ENCODE assay signal across 16 cellular contexts in the genomic region with DNA sequence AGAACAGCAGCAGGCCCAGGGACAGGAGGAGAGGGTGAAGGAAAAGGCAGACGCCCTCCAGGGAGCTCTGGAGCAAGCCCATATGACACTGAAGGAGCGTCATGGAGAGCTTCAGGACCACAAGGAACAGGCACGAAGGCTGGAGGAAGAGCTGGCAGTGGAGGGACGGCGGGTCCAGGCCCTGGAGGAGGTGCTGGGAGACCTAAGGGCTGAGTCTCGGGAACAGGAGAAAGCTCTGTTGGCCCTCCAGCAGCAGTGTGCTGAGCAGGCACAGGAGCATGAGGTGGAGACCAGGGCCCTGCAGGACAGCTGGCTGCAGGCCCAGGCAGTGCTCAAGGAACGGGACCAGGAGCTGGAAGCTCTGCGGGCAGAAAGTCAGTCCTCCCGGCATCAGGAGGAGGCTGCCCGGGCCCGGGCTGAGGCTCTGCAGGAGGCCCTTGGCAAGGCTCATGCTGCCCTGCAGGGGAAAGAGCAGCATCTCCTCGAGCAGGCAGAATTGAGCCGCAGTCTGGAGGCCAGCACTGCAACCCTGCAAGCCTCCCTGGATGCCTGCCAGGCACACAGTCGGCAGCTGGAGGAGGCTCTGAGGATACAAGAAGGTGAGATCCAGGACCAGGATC. TPM values are rescaled to one million over a fixed set of nuclear protein-coding genes. Genes with fewer than 3 reads are reported as not detected.
A peak's percentile ranks its signal among the peaks of the same experiment; 100 is the strongest.
DNase-seq lines count a peak whose midpoint lies in the region; ATAC-seq and TF ChIP-seq lines count a peak whose summit lies in the region.
"Had no signal": no experiment of that assay in that cellular context is flagged by ENCODE, and none has a peak within 500 bp of the region (broad histone marks: within the 10 kb centered on the region; RNA-seq: fewer than 3 reads in every experiment).

No MANE protein-coding gene starts in this region.

- H3K36me3 Mint-ChIP-seq in naive thymus-derived CD8-positive, alpha-beta T cell = peaks cover 16 to 95% (median 17%) of the 10 kb centered on the region in 3 donors

- no peaks in the 10 kb centered on the region for H3K27me3 Mint-ChIP-seq in naive thymus-derived CD8-positive, alpha-beta T cell

- peak in 9 of 14 donors; percentile 9 to 83 (median 34) for DNase-seq in C1 segment of cervical spinal cord (lab: John Stamatoyannopoulos, UW)
- DNase-seq in DMS79 (lab: John Stamatoyannopoulos, UW) = peak; percentile 15
- peak; percentile 67 for DNase-seq in brain pericyte (ENCODE audit: low read depth, low spot score)
- peak in 1 of 10 donors; percentile 57 for DNase-seq in naive thymus-derived CD8-positive, alpha-beta T cell
- no peak for DNase-seq in spleen
- DNase-seq: activated T-cell treated with anti-CD3 and anti-CD28 coated beads for 4 hours; CD8-positive, alpha-beta T cell; stimulated activated CD4-positive, alpha-beta T cell treated with anti-CD3 and anti-CD28 coated beads, Interleukin-4, amount 100 ng/mL, for 24 hours; stimulated activated naive CD4-positive, alpha-beta T cell had no signal

- H3K9me3 ChIP-seq in spleen = no peaks in the 10 kb centered on the region

- peaks cover 30 to 52% (median 43%) of the 10 kb centered on the region in 4 donors for H3K4me1 Mint-ChIP-seq in naive thymus-derived CD8-positive, alpha-beta T cell
- H3K4me1 Mint-ChIP-seq: WTC11 had no signal

- H3K27ac Mint-ChIP-seq in naive thymus-derived CD8-positive, alpha-beta T cell = peak overlapping the region in 9 of 10 donors; percentile 49 to 93 (median 82)
- H3K27ac Mint-ChIP-seq: WTC11 had no signal

- POLR2A ChIA-PET in naive thymus-derived CD8-positive, alpha-beta T cell (lab: Charles Lee) = interaction anchor here (1.2 kb wide), 1 partner anchor 9 kb away, joined by 3 read pairs; no protein-coding TSS in a partner anchor

- peaks cover under 1 to 78% (median 50%) of the 10 kb centered on the region in 6 donors for H3K4me1 ChIP-seq in spleen

- peak overlapping the region in 1 of 10 donors; percentile 3 for H3K4me3 Mint-ChIP-seq in naive thymus-derived CD8-positive, alpha-beta T cell
- H3K4me3 Mint-ChIP-seq: CD8-positive, alpha-beta T cell; WTC11 had no signal

- H3K27me3 ChIP-seq in spleen (replicated peaks in 1 of 7) = no peaks in the 10 kb centered on the region

- peak overlapping the region in 4 of 8 donors; percentile 31 to 66 (median 40) for H3K27ac ChIP-seq in spleen

- TF ChIP-seq POLR2A in spleen (IDR thresholded peaks at IDR 0.05) = no peak

- WGBS in spleen, 5 donors = 89 to 95% (median 94%) methylated on average over 10 to 14 of the region's 14 CpGs

- TF ChIP-seq CTCF in spleen (IDR thresholded peaks at IDR 0.05 in 8 of 11, conservative IDR thresholded peaks at IDR 0.05 in 3 of 11) = no peak

- ATAC-seq in naive thymus-derived CD8-positive, alpha-beta T cell = no peak
- ATAC-seq in HG03571 (IDR thresholded peaks at IDR 0.05; ENCODE audit: unreplicated experiment) = no peak
- no peak for ATAC-seq in HG03378 (IDR thresholded peaks at IDR 0.05; ENCODE audit: unreplicated experiment)
- ATAC-seq: CD8-positive, alpha-beta T cell; HCT116; WTC11 had no signal

- no peaks in the 10 kb centered on the region for H3K9me3 Mint-ChIP-seq in naive thymus-derived CD8-positive, alpha-beta T cell
- H3K9me3 Mint-ChIP-seq: CD8-positive, alpha-beta T cell; WTC11 had no signal

- intact Hi-C loops in spleen (cut with DNase I; ENCODE audit: low total_unique reads) = no loop called here

- H3K36me3 ChIP-seq in spleen = peaks cover 0 to 100% (median 91%) of the 10 kb centered on the region in 6 donors

- no peak overlapping the region for H3K4me3 ChIP-seq in spleen

RNA-seq across cellular contexts. Expression of gene C20orf173, which starts 25.5 kb away (rescaled TPM):
- not detected for total RNA-seq in naive thymus-derived CD8-positive, alpha-beta T cell
- not detected for polyA plus RNA-seq in naive thymus-derived CD8-positive, alpha-beta T cell
- not detected for total RNA-seq in spleen
- not detected for polyA plus RNA-seq in spleen
- total RNA-seq: astrocyte; CD8-positive, alpha-beta T cell; M059J; WTC11 had no signal
- polyA plus RNA-seq: keratinocyte had no signal

RNA-seq across cellular contexts. Expression of gene ERGIC3, which starts 37.9 kb away (rescaled TPM):
- 100 to 1,000 TPM; 146 to 149 TPM for total RNA-seq in naive thymus-derived CD8-positive, alpha-beta T cell
- polyA plus RNA-seq in naive thymus-derived CD8-positive, alpha-beta T cell = 100 to 1,000 TPM; 129 to 150 (median 149) TPM
- total RNA-seq in spleen = 100 to 1,000 TPM; 127 to 179 (median 149) TPM
- polyA plus RNA-seq in spleen = 100 to 1,000 TPM; 134 to 179 (median 145) TPM

RNA-seq across cellular contexts. Expression of gene CEP250, which starts 48.6 kb away (rescaled TPM):
- total RNA-seq in naive thymus-derived CD8-positive, alpha-beta T cell = 10 to 100 TPM; 54.9 to 65.4 TPM
- polyA plus RNA-seq in naive thymus-derived CD8-positive, alpha-beta T cell = 10 to 100 TPM in 1 of 3 donors, 1 to 10 TPM in 2; 4.5 to 17.5 (median 6.0) TPM
- 10 to 100 TPM; 44.3 to 70.0 (median 50.6) TPM for total RNA-seq in spleen
- 10 to 100 TPM; 15.2 to 25.6 (median 15.7) TPM for polyA plus RNA-seq in spleen
